Comparison of ENCODE assay signal across 26 cellular contexts in genomic region chr2:203846490-203847105, GRCh38. TPM values are rescaled to one million over a fixed set of nuclear protein-coding genes. Genes with fewer than 3 reads are reported as not detected.
A peak's percentile ranks its signal among the peaks of the same experiment; 100 is the strongest.
DNase-seq lines count a peak whose midpoint lies in the region; ATAC-seq and TF ChIP-seq lines count a peak whose summit lies in the region.
"Had no signal": no experiment of that assay in that cellular context is flagged by ENCODE, and none has a peak within 500 bp of the region (broad histone marks: within the 10 kb centered on the region; RNA-seq: fewer than 3 reads in every experiment).

No MANE protein-coding gene starts in this region.

- H3K4ac ChIP-seq in trophoblast cell (ENCODE audit: low read depth, low read length): no peak overlapping the region

- no peak overlapping the region for H4K91ac ChIP-seq in trophoblast cell (ENCODE audit: low read depth, low read length)

- H2BK120ac ChIP-seq in trophoblast cell (ENCODE audit: insufficient read depth, low read length, poor library complexity): no peak overlapping the region

- H3K9me3 ChIP-seq in GM23248 (ENCODE audit: low read depth) (no peaks in the 10 kb centered on the region), body of pancreas (no peaks in the 10 kb centered on the region), trophoblast cell (ENCODE audit: insufficient read depth, low read depth, low read length) (no peaks in the 10 kb centered on the region), BE2C (no peaks in the 10 kb centered on the region)
- H3K9me3 ChIP-seq: BLaER1, MG63 had no signal

- H3K9ac ChIP-seq in GM23248: no peak overlapping the region
- H3K9ac ChIP-seq in trophoblast cell (ENCODE audit: low read length): no peak overlapping the region
- H3K9ac ChIP-seq: BLaER1 had no signal

- 29 to 38% methylated on average over 8 of the region's 8 CpGs for WGBS in GM23248 (ENCODE audit: low coverage in 1 of 2, low lambda C conversion rate in 2 of 2, missing lambda C conversion rate in 2 of 2), 2 experiments
- whole genome bisulfite sequencing in body of pancreas, 2 donors: 41 to 46% methylated on average over 8 of the region's 8 CpGs
- no CpG with 5 or more reads among the region's 8 CpGs for WGBS in trophoblast cell (ENCODE audit: extremely low coverage, insufficient coverage, insufficient read length)

- no peak overlapping the region for H3K18ac ChIP-seq in trophoblast cell (ENCODE audit: low read length)

- H3K9me2 ChIP-seq in GM23248 (ENCODE audit: insufficient read depth): no peaks in the 10 kb centered on the region

- H2AFZ ChIP-seq in GM23248 (peak overlapping the region; percentile 59), trophoblast cell (ENCODE audit: insufficient read depth, low read length, poor library complexity) (no peak overlapping the region)

- peak; percentile 30 for DNase-seq in GM23248
- DNase-seq in body of pancreas: peak; percentile 60 to 80 (median 74)
- peak; percentile 46 for DNase-seq in left cardiac atrium
- no peak for DNase-seq in trophoblast cell
- DNase-seq in T-helper 2 cell: no peak
- no peak for DNase-seq in BE2C
- no peak for DNase-seq in GM19240 (ENCODE audit: insufficient read length, low spot score)
- DNase-seq: CD4-positive, alpha-beta T cell; DMS53; IMR-90; KG1; MG63; NCI-H2029 treated with DMSO at 0.1 percent for 48 hours; NCI-H226; NCI-H510A; NCI-H69; RPMI8226; SIG-M5 had no signal

- H3K4me1 ChIP-seq in GM23248 (ENCODE audit: insufficient read depth) (no peaks in the 10 kb centered on the region), body of pancreas (peaks cover 17% of the 10 kb centered on the region), trophoblast cell (ENCODE audit: control insufficient read depth in 1 of 2, insufficient read depth in 2 of 2, low read length in 2 of 2) (no peaks in the 10 kb centered on the region), BE2C (no peaks in the 10 kb centered on the region)

- no peak overlapping the region for H3K14ac ChIP-seq in trophoblast cell (ENCODE audit: low read length)

- ATAC-seq in body of pancreas (peak; percentile 89), left cardiac atrium (peak; percentile 56 to 91), GM18867 (IDR thresholded peaks at IDR 0.05; ENCODE audit: unreplicated experiment) (no peak)
- ATAC-seq: HCT116 had no signal

- no peaks in the 10 kb centered on the region for H3K36me3 ChIP-seq in GM23248 (ENCODE audit: low read depth)
- no peaks in the 10 kb centered on the region for H3K36me3 ChIP-seq in body of pancreas (replicated peaks in 1 of 2; ENCODE audit: insufficient read depth in 1 of 2, low read depth in 2 of 2)
- no peaks in the 10 kb centered on the region for H3K36me3 ChIP-seq in trophoblast cell (ENCODE audit: control insufficient read depth in 1 of 2, insufficient read depth in 2 of 2, low read length in 2 of 2)
- no peaks in the 10 kb centered on the region for H3K36me3 ChIP-seq in BE2C
- H3K36me3 ChIP-seq: BLaER1, MG63 had no signal

- H4K8ac ChIP-seq in trophoblast cell (ENCODE audit: low read depth, low read length): peak overlapping the region; percentile 28

- H3K4me2 ChIP-seq in GM23248 (ENCODE audit: unreplicated experiment): no peak overlapping the region
- no peak overlapping the region for H3K4me2 ChIP-seq in trophoblast cell (ENCODE audit: low read length)
- H3K4me2 ChIP-seq: BLaER1 had no signal

- no peak overlapping the region for H3K23ac ChIP-seq in trophoblast cell (ENCODE audit: low read length)

- in situ Hi-C loops in GM23248 (cut with MboI): no loop called here

- TF ChIP-seq CTCF in body of pancreas (IDR thresholded peaks at IDR 0.05) (peak in 1 of 7 experiments; percentile 11), BE2C (IDR thresholded peaks at IDR 0.05; ENCODE audit: low read depth, low read length) (no peak)

- H3K27me3 ChIP-seq in GM23248 (replicated peaks; ENCODE audit: insufficient read depth) (no peaks in the 10 kb centered on the region), body of pancreas (no peaks in the 10 kb centered on the region), trophoblast cell (ENCODE audit: insufficient read depth, low read length) (no peaks in the 10 kb centered on the region), BE2C (0 out of 2 replicates have a peak, but pooled peaks cover 3% of the 10 kb centered on the region)
- H3K27me3 ChIP-seq: BLaER1, MG63 had no signal

- H2BK12ac ChIP-seq in trophoblast cell (ENCODE audit: low read length): no peak overlapping the region

- no peak overlapping the region for H2AK5ac ChIP-seq in trophoblast cell (ENCODE audit: low read length)

- no peaks in the 10 kb centered on the region for H3F3A ChIP-seq in GM23248 (ENCODE audit: insufficient read depth)

- no peak overlapping the region for H4K12ac ChIP-seq in trophoblast cell (ENCODE audit: low read depth, low read length)

- no peaks in the 10 kb centered on the region for H4K20me1 ChIP-seq in GM23248 (ENCODE audit: insufficient read depth)
- H4K20me1 ChIP-seq: BLaER1 had no signal

- TF ChIP-seq POLR2A in body of pancreas (IDR thresholded peaks at IDR 0.05): no peak

- H3K27ac ChIP-seq in GM23248 (no peak overlapping the region), body of pancreas (peak overlapping the region; percentile 47 to 56 (median 54)), trophoblast cell (ENCODE audit: low read depth, low read length) (no peak overlapping the region)
- H3K27ac ChIP-seq: BLaER1, SK-N-MC had no signal

- no peaks in the 10 kb centered on the region for H3K79me2 ChIP-seq in GM23248 (ENCODE audit: insufficient read depth)
- H3K79me2 ChIP-seq in trophoblast cell (ENCODE audit: control insufficient read depth, insufficient read depth, low read length, poor library complexity): no peaks in the 10 kb centered on the region

- no peak overlapping the region for H2BK5ac ChIP-seq in trophoblast cell (ENCODE audit: low read depth, low read length, poor library complexity)

- intact Hi-C loops in body of pancreas (cut with DNase I): no loop called here
- intact Hi-C loops in left cardiac atrium (cut with DNase I): no loop called here

- no peaks in the 10 kb centered on the region for H3K79me1 ChIP-seq in trophoblast cell (ENCODE audit: low read length)

- H3K4me3 ChIP-seq in GM23248 (no peak overlapping the region), body of pancreas (no peak overlapping the region), trophoblast cell (ENCODE audit: low read depth, low read length) (no peak overlapping the region), BE2C (ENCODE audit: low read depth, low read length) (no peak overlapping the region)
- H3K4me3 ChIP-seq: BLaER1, MG63, SK-N-MC had no signal

RNA-seq across cellular contexts. Expression of gene CTLA4, which starts 21.0 kb away (rescaled TPM):
- total RNA-seq in GM23248 (2014; rRNA removed; shearing (Covaris generic)): not detected in 2 replicates
- polyA plus RNA-seq in GM23248 (2016; fragmentation: Nextera tagmentation; extraction: Ambion mirVana): not detected in 2 replicates
- total RNA-seq in body of pancreas (not detected), left cardiac atrium (under 1 TPM in 1 of 2 donors, not detected in 1; 0.34 TPM)
- 0.07 TPM in 1 of 2 replicates, not detected in the other for polyA plus RNA-seq in trophoblast cell (2013)
- polyA plus RNA-seq in BE2C (2012; ENCODE audit: insufficient read depth, insufficient read length, low read depth): not detected
- total RNA-seq: A172, Daoy, G401, H4, IMR-90 had no signal
- polyA plus RNA-seq: IMR-90 had no signal

Comparison
In these comparisons a context has a peak if more than half of its experiments do, and no peak if none do; other contexts are left out.
1. DNase-seq: peak in GM23248 (single experiment), body of pancreas (4 of 4) and left cardiac atrium (single experiment); none in trophoblast cell (0 of 2), T-helper 2 cell (0 of 5), BE2C (single experiment) and GM19240 (single experiment).
2. H3K27ac ChIP-seq: peak in body of pancreas (4 of 4); none in GM23248 (single experiment) and trophoblast cell (single experiment).